ENCODE assay signal across 14 cellular contexts in the genomic region with DNA sequence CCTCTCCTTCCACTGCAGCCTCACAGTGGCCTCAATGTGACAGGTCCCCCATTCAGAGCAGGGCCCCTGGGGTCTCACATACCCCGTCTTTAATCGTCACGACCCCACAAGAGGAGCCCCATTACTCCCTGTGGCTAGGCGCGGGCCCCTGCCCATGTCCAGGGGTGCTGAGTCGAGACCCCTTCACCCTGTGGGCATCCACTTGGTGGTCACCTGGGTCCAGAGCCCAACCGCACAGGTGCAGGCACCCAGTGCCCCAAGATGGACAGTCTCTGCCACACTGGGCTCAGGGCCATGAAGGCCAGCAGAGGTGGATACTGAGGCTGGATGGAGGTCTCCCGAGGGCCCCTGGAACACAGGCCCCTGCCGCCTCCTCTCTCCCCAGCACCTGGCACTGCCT. TPM values are rescaled to one million over a fixed set of nuclear protein-coding genes. Genes with fewer than 3 reads are reported as not detected.
DNase-seq lines count a peak whose midpoint lies in the region; ATAC-seq and TF ChIP-seq lines count a peak whose summit lies in the region.
"Had no signal": no experiment of that assay in that cellular context is flagged by ENCODE, and none has a peak within 500 bp of the region (broad histone marks: within the 10 kb centered on the region; RNA-seq: fewer than 3 reads in every experiment).

No MANE protein-coding gene starts in this region.

- peak overlapping the region in 5 of 8 donors; percentile 6 to 92 (median 52) for H3K4me3 Mint-ChIP-seq in CD4-positive, alpha-beta memory T cell
- no peak overlapping the region for H3K4me3 Mint-ChIP-seq in chondrocyte (ENCODE audit: unreplicated experiment)
- H3K4me3 Mint-ChIP-seq in CD14-positive monocyte, result no peak overlapping the region

- TF ChIP-seq CTCF in chondrocyte (IDR thresholded peaks at IDR 0.05) (no peak), CD14-positive monocyte (IDR thresholded peaks at IDR 0.05) (no peak)

- H4K8ac ChIP-seq in trophoblast cell (ENCODE audit: low read depth, low read length), result no peak overlapping the region

- no peak for ATAC-seq in GM21576 (IDR thresholded peaks at IDR 0.05; ENCODE audit: unreplicated experiment)

- no peaks in the 10 kb centered on the region for H3K9me2 ChIP-seq in Karpas-422 (replicated peaks; ENCODE audit: insufficient read depth, low read length)

- no peak overlapping the region for H2AK5ac ChIP-seq in trophoblast cell (ENCODE audit: low read length)

- intact Hi-C loops in CD4-positive, alpha-beta memory T cell (cut with micrococcal nuclease), result no loop called here
- intact Hi-C loops in CD14-positive monocyte (cut with micrococcal nuclease), result no loop called here

- no peaks in the 10 kb centered on the region for H3K9me3 ChIP-seq in CD4-positive, alpha-beta memory T cell (ENCODE audit: control insufficient read depth in 1 of 2, low read length in 2 of 2)
- H3K9me3 ChIP-seq in Karpas-422 (ENCODE audit: low read length) (no peaks in the 10 kb centered on the region), trophoblast cell (ENCODE audit: insufficient read depth, low read depth, low read length) (no peaks in the 10 kb centered on the region)

- POLR2A ChIA-PET in CD4-positive, alpha-beta memory T cell (lab: Charles Lee; ENCODE audit: partially characterized antibody), result interaction anchor here (10.8 to 21.2 kb wide), 3 partner anchors 12 to 58 kb away, joined by 146 to 1029 read pairs (median 562); partner anchors contain the start of genes ABCA7, ARHGAP45 and CNN2

- whole genome bisulfite sequencing in trophoblast cell (ENCODE audit: extremely low coverage, insufficient coverage, insufficient read length), result no CpG with 5 or more reads among the region's 9 CpGs

- H4K12ac ChIP-seq in trophoblast cell (ENCODE audit: low read depth, low read length), result no peak overlapping the region

- peaks cover 0 to 9% (median 0%) of the 10 kb centered on the region in 8 donors for H3K9me3 Mint-ChIP-seq in CD4-positive, alpha-beta memory T cell
- H3K9me3 Mint-ChIP-seq in chondrocyte (ENCODE audit: low read depth) (no peaks in the 10 kb centered on the region), CD14-positive monocyte (no peaks in the 10 kb centered on the region)
- H3K9me3 Mint-ChIP-seq: H9 had no signal

- peak overlapping the region; percentile 44 for H3K4ac ChIP-seq in trophoblast cell (ENCODE audit: low read depth, low read length)

- no peaks in the 10 kb centered on the region for H3K27me3 ChIP-seq in CD4-positive, alpha-beta memory T cell (ENCODE audit: insufficient read depth, low read length)
- H3K27me3 ChIP-seq in Karpas-422 (ENCODE audit: low read length), result no peaks in the 10 kb centered on the region
- H3K27me3 ChIP-seq in trophoblast cell (ENCODE audit: insufficient read depth, low read length), result no peaks in the 10 kb centered on the region

- H3K79me2 ChIP-seq in Karpas-422 (ENCODE audit: low read length) (peaks cover 64% of the 10 kb centered on the region), trophoblast cell (ENCODE audit: control insufficient read depth, insufficient read depth, low read length, poor library complexity) (peaks cover 48% of the 10 kb centered on the region)

- H3K4me2 ChIP-seq in Karpas-422 (ENCODE audit: low read depth, low read length, poor library complexity, severe bottlenecking) (peak overlapping the region; percentile 75), trophoblast cell (ENCODE audit: low read length) (no peak overlapping the region)

- H3K18ac ChIP-seq in trophoblast cell (ENCODE audit: low read length), result no peak overlapping the region

- H3K36me3 Mint-ChIP-seq in CD4-positive, alpha-beta memory T cell, result peaks cover 0 to 18% of the 10 kb centered on the region in 2 donors
- no peaks in the 10 kb centered on the region for H3K36me3 Mint-ChIP-seq in chondrocyte (ENCODE audit: low read depth)
- peaks cover 11 to 34% of the 10 kb centered on the region in 2 donors for H3K36me3 Mint-ChIP-seq in CD14-positive monocyte

- H3K23ac ChIP-seq in trophoblast cell (ENCODE audit: low read length), result no peak overlapping the region

- peaks cover 60% of the 10 kb centered on the region for H3K4me1 ChIP-seq in CD4-positive, alpha-beta memory T cell (ENCODE audit: insufficient read depth, low read length)
- H3K4me1 ChIP-seq in Karpas-422 (ENCODE audit: low read length) (peaks cover 52% of the 10 kb centered on the region), trophoblast cell (ENCODE audit: control insufficient read depth in 1 of 2, insufficient read depth in 2 of 2, low read length in 2 of 2) (peaks cover 28 to 41% of the 10 kb centered on the region in 2 experiments)

- H2BK5ac ChIP-seq in trophoblast cell (ENCODE audit: low read depth, low read length, poor library complexity), result no peak overlapping the region

- no peak overlapping the region for H2BK12ac ChIP-seq in trophoblast cell (ENCODE audit: low read length)

- peaks cover 0 to 6% of the 10 kb centered on the region in 2 donors for H3K27me3 Mint-ChIP-seq in CD4-positive, alpha-beta memory T cell
- H3K27me3 Mint-ChIP-seq in chondrocyte (ENCODE audit: low read depth) (no peaks in the 10 kb centered on the region), CD14-positive monocyte (ENCODE audit: low read depth in 3 of 3) (peaks cover 0 to 1% (median 0%) of the 10 kb centered on the region in 3 donors)

- CTCF ChIA-PET in CD4-positive, alpha-beta memory T cell (lab: Charles Lee; ENCODE audit: partially characterized antibody), result no interaction called here

- H3K14ac ChIP-seq in trophoblast cell (ENCODE audit: low read length), result no peak overlapping the region

- H3K79me1 ChIP-seq in trophoblast cell (ENCODE audit: low read length), result peaks cover 9% of the 10 kb centered on the region

- no peak overlapping the region for H2BK120ac ChIP-seq in trophoblast cell (ENCODE audit: insufficient read depth, low read length, poor library complexity)

- H3K4me3 ChIP-seq in CD4-positive, alpha-beta memory T cell (ENCODE audit: low read length in 2 of 2), result no peak overlapping the region
- peak overlapping the region; percentile 99; the same call in 1 of the 2 replicates for H3K4me3 ChIP-seq in Karpas-422 (ENCODE audit: low read length)
- H3K4me3 ChIP-seq in trophoblast cell (ENCODE audit: low read depth, low read length), result no peak overlapping the region
- H3K4me3 ChIP-seq: lung had no signal

- H3K4me1 Mint-ChIP-seq in CD4-positive, alpha-beta memory T cell, result peaks cover 19 to 60% (median 39%) of the 10 kb centered on the region in 4 donors
- H3K4me1 Mint-ChIP-seq in chondrocyte (ENCODE audit: low read depth), result peaks cover 53% of the 10 kb centered on the region
- H3K4me1 Mint-ChIP-seq in CD14-positive monocyte, result peaks cover 44% of the 10 kb centered on the region

- H4K20me1 ChIP-seq in Karpas-422 (ENCODE audit: insufficient read depth, low read depth, low read length), result peaks cover 66% of the 10 kb centered on the region

- peak overlapping the region in 2 of 7 donors; percentile 42 to 79 for H3K27ac Mint-ChIP-seq in CD4-positive, alpha-beta memory T cell
- H3K27ac Mint-ChIP-seq in chondrocyte (ENCODE audit: unreplicated experiment) (peak overlapping the region; percentile 96), CD14-positive monocyte (peak overlapping the region in 2 of 7 donors; percentile 54 to 81)

- H3K27ac ChIP-seq in CD4-positive, alpha-beta memory T cell (ENCODE audit: low read depth, low read length), result peak overlapping the region; percentile 33
- H3K27ac ChIP-seq in Karpas-422 (ENCODE audit: low read length) (no peak overlapping the region), trophoblast cell (ENCODE audit: low read depth, low read length) (no peak overlapping the region), caudate nucleus (ENCODE audit: low read depth, low read length) (no peak overlapping the region)

- H3K9ac ChIP-seq in Karpas-422 (ENCODE audit: low read length) (peak overlapping the region; percentile 100), trophoblast cell (ENCODE audit: low read length) (no peak overlapping the region)

- H2AFZ ChIP-seq in Karpas-422 (ENCODE audit: low read length) (no peak overlapping the region), trophoblast cell (ENCODE audit: insufficient read depth, low read length, poor library complexity) (peak overlapping the region; percentile 8)

- peaks cover 13% of the 10 kb centered on the region for H3K36me3 ChIP-seq in CD4-positive, alpha-beta memory T cell (ENCODE audit: insufficient read depth, low read length)
- H3K36me3 ChIP-seq in Karpas-422 (ENCODE audit: insufficient read depth, low read length) (no peaks in the 10 kb centered on the region), trophoblast cell (ENCODE audit: control insufficient read depth in 1 of 2, insufficient read depth in 2 of 2, low read length in 2 of 2) (peaks cover 22 to 39% of the 10 kb centered on the region in 2 experiments)

- H4K91ac ChIP-seq in trophoblast cell (ENCODE audit: low read depth, low read length), result no peak overlapping the region

- DNase-seq in CD4-positive, alpha-beta memory T cell, result no peak
- DNase-seq in Karpas-422 (no peak), chondrocyte (ENCODE audit: low spot score) (no peak), trophoblast cell (no peak), CD14-positive monocyte (ENCODE audit: low spot score) (no peak), epidermal melanocyte (ENCODE audit: insufficient read length, low spot score) (no peak), caudate nucleus (lab: John Stamatoyannopoulos, UW) (no peak)
- DNase-seq: activated CD4-positive, alpha-beta T cell treated with anti-CD3 and anti-CD28 coated beads, Interleukin-2, amount 50 U/mL, for 1 hour; foreskin fibroblast; H9; NCI-H146 had no signal

RNA-seq across cellular contexts. Expression of gene TMEM259, which starts 3.0 kb away (rescaled TPM):
- total RNA-seq in CD4-positive, alpha-beta memory T cell, result 100 to 1,000 TPM; 315 to 329 TPM
- polyA plus RNA-seq in CD4-positive, alpha-beta memory T cell, result 10 to 100 TPM; 40.5 to 75.9 TPM
- total RNA-seq in Karpas-422 (2014; rRNA removed; shearing (Covaris generic); ENCODE audit: low replicate concordance), result 133 and 167 TPM in 2 replicates
- 120 to 130 TPM (median 120 TPM) in 3 replicates for total RNA-seq in chondrocyte
- polyA plus RNA-seq in trophoblast cell (2013), result 99.6 and 108 TPM in 2 replicates
- 10 to 100 TPM; 37.4 to 45.0 TPM for polyA plus RNA-seq in CD14-positive monocyte

RNA-seq across cellular contexts. Expression of gene RNU6-2, which starts 3.4 kb away (rescaled TPM):
- not detected for total RNA-seq in CD4-positive, alpha-beta memory T cell
- not detected for polyA plus RNA-seq in CD4-positive, alpha-beta memory T cell
- not detected in 2 replicates for total RNA-seq in Karpas-422 (2014; rRNA removed; shearing (Covaris generic); ENCODE audit: low replicate concordance)
- not detected in 3 replicates for total RNA-seq in chondrocyte
- polyA plus RNA-seq in trophoblast cell (2013), result not detected in 2 replicates
- not detected for polyA plus RNA-seq in CD14-positive monocyte
- total RNA-seq: H9, lung had no signal
- polyA plus RNA-seq: lung, small intestine had no signal

RNA-seq across cellular contexts. Expression of gene CNN2, which starts 8.5 kb away (rescaled TPM):
- 100 to 1,000 TPM; 263 to 266 TPM for total RNA-seq in CD4-positive, alpha-beta memory T cell
- polyA plus RNA-seq in CD4-positive, alpha-beta memory T cell, result 100 to 1,000 TPM; 444 to 632 TPM
- total RNA-seq in Karpas-422 (2014; rRNA removed; shearing (Covaris generic); ENCODE audit: low replicate concordance), result 88.6 and 97.9 TPM in 2 replicates
- total RNA-seq in chondrocyte, result 258 to 363 TPM (median 357 TPM) in 3 replicates
- 349 and 351 TPM in 2 replicates for polyA plus RNA-seq in trophoblast cell (2013)
- 100 to 1,000 TPM in 1 of 2 donors, 10 to 100 TPM in 1; 69.9 to 144 TPM for polyA plus RNA-seq in CD14-positive monocyte

RNA-seq across cellular contexts. Expression of gene GRIN3B, which starts 17.7 kb away (rescaled TPM):
- total RNA-seq in CD4-positive, alpha-beta memory T cell, result not detected
- not detected for polyA plus RNA-seq in CD4-positive, alpha-beta memory T cell
- total RNA-seq in Karpas-422 (2014; rRNA removed; shearing (Covaris generic); ENCODE audit: low replicate concordance), result 1.4 TPM in 1 of 2 replicates, not detected in the other
- total RNA-seq in chondrocyte, result 0.31 to 0.67 TPM (median 0.33 TPM) in 3 replicates
- polyA plus RNA-seq in trophoblast cell (2013), result 1.8 and 1.9 TPM in 2 replicates
- polyA plus RNA-seq in CD14-positive monocyte, result under 1 TPM in 1 of 2 donors, not detected in 1; 0.13 TPM

RNA-seq across cellular contexts. Expression of gene ABCA7, which starts 22.0 kb away (rescaled TPM):
- total RNA-seq in CD4-positive, alpha-beta memory T cell, result 100 to 1,000 TPM; 313 to 319 TPM
- 10 to 100 TPM; 10.7 to 11.2 TPM for polyA plus RNA-seq in CD4-positive, alpha-beta memory T cell
- 23.8 and 31.7 TPM in 2 replicates for total RNA-seq in Karpas-422 (2014; rRNA removed; shearing (Covaris generic); ENCODE audit: low replicate concordance)
- 6.7 to 15.9 TPM (median 8.9 TPM) in 3 replicates for total RNA-seq in chondrocyte
- 26.8 and 27.6 TPM in 2 replicates for polyA plus RNA-seq in trophoblast cell (2013)
- 1 to 10 TPM; 1.7 to 7.8 TPM for polyA plus RNA-seq in CD14-positive monocyte

Comparison
In these comparisons a context has a peak if more than half of its experiments do, and no peak if none do; other contexts are left out.
1. H3K4me3 Mint-ChIP-seq: peak in CD4-positive, alpha-beta memory T cell (5 of 8); none in chondrocyte (single experiment) and CD14-positive monocyte (0 of 2).